In the genomic region with DNA sequence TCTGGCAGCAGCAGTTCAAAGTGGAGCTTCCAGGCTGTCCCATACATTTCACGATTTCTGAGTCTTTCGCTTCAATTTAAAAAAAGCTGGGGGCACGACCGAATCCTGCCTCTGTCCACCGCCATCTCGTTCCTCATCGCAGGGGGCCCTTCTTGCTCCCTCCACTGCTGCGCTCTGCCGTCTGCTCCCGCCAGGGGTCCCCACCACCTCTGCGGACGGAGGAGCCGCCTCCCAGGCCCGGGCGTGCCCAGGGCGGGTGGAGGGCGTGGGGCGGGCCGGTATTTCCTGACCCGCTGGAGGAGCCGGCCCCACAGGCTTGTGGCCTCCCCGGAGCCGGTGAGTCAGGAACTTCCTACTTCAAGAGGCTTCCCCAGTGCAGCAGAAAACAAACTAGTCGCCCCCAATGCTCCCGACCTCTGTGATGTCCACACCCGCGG, we compare ENCODE assay signal across 8 cellular contexts. TPM values are rescaled to one million over a fixed set of nuclear protein-coding genes. Genes with fewer than 3 reads are reported as not detected.
A peak's percentile ranks its signal among the peaks of the same experiment; 100 is the strongest.
DNase-seq lines count a peak whose midpoint lies in the region; ATAC-seq and TF ChIP-seq lines count a peak whose summit lies in the region.

No MANE protein-coding gene starts in this region.

- H3K79me2 ChIP-seq in MM.1S (ENCODE audit: low read length) = no peaks in the 10 kb centered on the region

- CTCF ChIA-PET in T-cell (lab: Charles Lee) = interaction anchor here (0.5 to 1.6 kb wide), 13 partner anchors 8 to 168 kb away, joined by 3 to 12 read pairs (median 5); partner anchors contain the start of gene GPR107 (in 1 of the 2)

- WGBS in adipose tissue, 3 donors = 0 to 1% (median 1%) methylated on average over 27 of the region's 27 CpGs

- H2AFZ ChIP-seq in MM.1S (ENCODE audit: low read length) = peak overlapping the region; percentile 62

- H3K27me3 Mint-ChIP-seq in T-cell = no peaks in the 10 kb centered on the region
- no peaks in the 10 kb centered on the region for H3K27me3 Mint-ChIP-seq in progenitor cell of endocrine pancreas
- H3K27me3 Mint-ChIP-seq in type B pancreatic cell = no peaks in the 10 kb centered on the region

- POLR2A ChIA-PET in T-cell (lab: Charles Lee) = interaction anchor here (0.6 to 1.5 kb wide), 4 partner anchors 10 to 1855 kb away, joined by 3 to 11 read pairs (median 6); no protein-coding TSS in a partner anchor

- H4K20me1 ChIP-seq in MM.1S (ENCODE audit: insufficient read depth, low read length) = no peaks in the 10 kb centered on the region

- peak overlapping the region; percentile 91 for H3K4me2 ChIP-seq in MM.1S (ENCODE audit: low read depth, low read length)

- H3K27me3 ChIP-seq in MM.1S (replicated peaks; ENCODE audit: insufficient read depth, low read length) = no peaks in the 10 kb centered on the region

- TF ChIP-seq CTCF in MM.1S (IDR thresholded peaks at IDR 0.05; ENCODE audit: low read length) (peak; percentile 90), progenitor cell of endocrine pancreas (IDR thresholded peaks at IDR 0.05; ENCODE audit: unreplicated experiment) (peak; percentile 87), type B pancreatic cell (conservative IDR thresholded peaks at IDR 0.05) (peak; percentile 88)

- H3K4me3 ChIP-seq in MM.1S (ENCODE audit: low read length) = peak overlapping the region; percentile 65

- H3K27ac Mint-ChIP-seq in T-cell (peak overlapping the region; percentile 98 to 99), progenitor cell of endocrine pancreas (peak overlapping the region; percentile 71), type B pancreatic cell (peak overlapping the region; percentile 90)

- peaks cover 44% of the 10 kb centered on the region for H3F3A ChIP-seq in MM.1S (ENCODE audit: insufficient read depth, low read length)

- H3K9me3 Mint-ChIP-seq in T-cell (no peaks in the 10 kb centered on the region), progenitor cell of endocrine pancreas (ENCODE audit: low read depth) (no peaks in the 10 kb centered on the region), type B pancreatic cell (no peaks in the 10 kb centered on the region)

- H3K36me3 Mint-ChIP-seq in T-cell (peaks cover 12% of the 10 kb centered on the region), progenitor cell of endocrine pancreas (ENCODE audit: insufficient read depth) (peaks cover 13% of the 10 kb centered on the region), type B pancreatic cell (peaks cover 10% of the 10 kb centered on the region)

- intact Hi-C loops in left cardiac atrium (cut with DNase I) = loop anchor here (2.0 to 10.0 kb wide), 5 partner anchors 157 to 352 kb away; partner anchors contain the start of genes FNBP1 (in 1 of the 2) and GPR107 (in 1 of the 2)

- ATAC-seq in GM21619 (IDR thresholded peaks at IDR 0.05; ENCODE audit: unreplicated experiment) = peak; percentile 21
- ATAC-seq in T-cell (replicated peaks in 1 of 4) = peak; percentile 14 to 41 (median 38)
- peak; percentile 91 to 92 for ATAC-seq in left cardiac atrium

- DNase-seq in COLO668 (lab: John Stamatoyannopoulos, UW; ENCODE audit: unreplicated experiment) = peak; percentile 87
- DNase-seq in MM.1S = peak; percentile 90
- peak; percentile 67 to 92 (median 81) for DNase-seq in T-cell
- peak; percentile 96 for DNase-seq in left cardiac atrium
- peak; percentile 82 for DNase-seq in progenitor cell of endocrine pancreas (ENCODE audit: low spot score, unreplicated experiment)
- peak; percentile 88 for DNase-seq in type B pancreatic cell (ENCODE audit: extremely low spot score, unreplicated experiment)

- H3K9ac ChIP-seq in MM.1S (ENCODE audit: low read length) = peak overlapping the region; percentile 94

- no peaks in the 10 kb centered on the region for H3K9me2 ChIP-seq in MM.1S (replicated peaks; ENCODE audit: insufficient read depth, low read length)

- H3K4me1 Mint-ChIP-seq in T-cell (peaks cover 63 to 72% (median 67%) of the 10 kb centered on the region in 3 donors), progenitor cell of endocrine pancreas (ENCODE audit: low read depth) (peaks cover 11% of the 10 kb centered on the region), type B pancreatic cell (ENCODE audit: unreplicated experiment) (peaks cover 41% of the 10 kb centered on the region)

- H3K27ac ChIP-seq in MM.1S (ENCODE audit: low read length) (peak overlapping the region; percentile 99), adipose tissue (ENCODE audit: low read depth, low read length) (peak overlapping the region; percentile 46)

- H3K4me1 ChIP-seq in MM.1S (ENCODE audit: low read length) = peaks cover 36% of the 10 kb centered on the region

- no peaks in the 10 kb centered on the region for H3K36me3 ChIP-seq in MM.1S (replicated peaks; ENCODE audit: insufficient read depth, low read length)

- no peaks in the 10 kb centered on the region for H3K9me3 ChIP-seq in MM.1S (replicated peaks; ENCODE audit: insufficient read depth, low read length)

- H3K4me3 Mint-ChIP-seq in T-cell (peak overlapping the region; percentile 83 to 95 (median 85)), progenitor cell of endocrine pancreas (ENCODE audit: low read depth) (peak overlapping the region; percentile 53), type B pancreatic cell (peak overlapping the region; percentile 84)

RNA-seq across cellular contexts. Expression of gene USP20, which starts 50.4 kb away (rescaled TPM):
- total RNA-seq in T-cell (100 to 1,000 TPM; 105 to 140 (median 125) TPM), left cardiac atrium (10 to 100 TPM; 13.9 to 14.3 TPM), progenitor cell of endocrine pancreas (41.2 and 41.8 TPM in 2 replicates), type B pancreatic cell (ENCODE audit: low replicate concordance) (37.8 and 39.2 TPM in 2 replicates)
- 10 to 100 TPM; 12.7 to 15.9 (median 15.7) TPM for polyA plus RNA-seq in adipose tissue

RNA-seq across cellular contexts. Expression of gene C9orf78, which starts 50.6 kb away (rescaled TPM):
- total RNA-seq in T-cell = 100 to 1,000 TPM in 1 of 5 donors, 10 to 100 TPM in 4; 80.5 to 112 (median 90.2) TPM
- polyA plus RNA-seq in adipose tissue = 10 to 100 TPM; 39.1 to 70.7 (median 41.9) TPM
- 10 to 100 TPM; 26.0 to 33.2 TPM for total RNA-seq in left cardiac atrium
- total RNA-seq in progenitor cell of endocrine pancreas = 30.4 and 30.8 TPM in 2 replicates
- total RNA-seq in type B pancreatic cell (ENCODE audit: low replicate concordance) = 33.6 and 35.4 TPM in 2 replicates

Comparison
In these comparisons a context has a peak if more than half of its experiments do, and no peak if none do; other contexts are left out.
1. Peak in every context shown above with its lines: DNase-seq, ATAC-seq, H3K4me3 ChIP-seq and H3K27ac ChIP-seq.
2. ATAC-seq: peak in every context shown above with its lines; median percentile 92 in left cardiac atrium; 38 in T-cell; 21 in GM21619.